Comparison of ENCODE assay signal across 24 cellular contexts in the genomic region with DNA sequence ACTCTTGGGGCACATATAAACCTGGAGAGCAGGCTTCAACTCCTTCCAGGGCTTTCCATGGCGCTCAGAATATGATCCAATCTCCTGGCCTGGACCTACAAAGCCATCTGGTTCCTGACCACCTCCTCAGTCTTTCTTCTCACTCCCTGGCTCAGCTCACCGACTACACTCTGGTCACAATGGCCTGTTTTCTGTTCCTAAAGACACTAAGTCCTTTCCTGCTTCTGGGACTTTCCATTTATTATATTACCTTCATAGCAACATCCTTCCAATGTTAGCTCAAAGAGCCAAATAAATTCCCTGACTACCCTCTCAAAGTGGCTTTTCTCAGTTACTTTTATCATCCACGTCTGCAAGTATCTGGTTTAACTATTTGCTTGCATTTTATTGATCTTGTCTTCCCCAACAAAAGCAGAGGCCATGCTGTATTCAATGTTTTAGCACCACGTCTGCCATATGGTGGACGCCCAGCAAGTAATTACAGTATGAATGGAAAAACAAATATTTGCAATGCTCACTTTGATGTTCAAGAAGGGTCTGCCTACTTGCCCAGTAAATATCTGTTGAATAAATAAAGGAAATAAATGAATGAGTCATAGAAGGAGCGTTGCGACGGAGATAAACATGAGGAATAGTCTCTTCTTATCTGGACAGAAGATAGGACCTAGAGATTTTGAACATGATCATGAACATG.
DNase-seq lines count a peak whose midpoint lies in the region; ATAC-seq, FAIRE-seq and TF ChIP-seq lines count a peak whose summit lies in the region.
"Had no signal": no experiment of that assay in that cellular context is flagged by ENCODE, and none has a peak within 500 bp of the region (broad histone marks: within the 10 kb centered on the region; RNA-seq: fewer than 3 reads in every experiment).

No MANE protein-coding gene starts in this region.

- H3K27ac ChIP-seq in Panc1 (ENCODE audit: low read length) (no peak overlapping the region), pancreas (no peak overlapping the region)
- H3K27ac ChIP-seq: body of pancreas, epithelial cell of prostate, gastroesophageal sphincter, GM23248, KMS-11 had no signal

- in situ Hi-C loops in Panc1 (cut with HindIII; ENCODE audit: low pct_unique_long_range_greater_than_20kb, low sequenced_read_pairs): no loop called here

- no peak for FAIRE-seq in pancreas (lab: Jason Lieb, UNC)
- FAIRE-seq: GM12878, urothelium cell line had no signal

- POLR2A ChIA-PET in Panc1 (lab: Charles Lee): no interaction called here

- H3K4me3 ChIP-seq in Panc1 (ENCODE audit: low read depth in 2 of 2, low read length in 2 of 2) (no peak overlapping the region), pancreas (no peak overlapping the region)
- H3K4me3 ChIP-seq: body of pancreas, gastroesophageal sphincter, GM12878, GM23248, lung had no signal

- no peaks in the 10 kb centered on the region for H3K36me3 ChIP-seq in Panc1 (ENCODE audit: control insufficient read depth, insufficient read depth, low read length)
- H3K36me3 ChIP-seq in pancreas: peaks cover 0 to 66% (median 3%) of the 10 kb centered on the region in 3 donors

- H3K27me3 ChIP-seq in Panc1 (ENCODE audit: control insufficient read depth, insufficient read depth, low read length): no peaks in the 10 kb centered on the region
- no peaks in the 10 kb centered on the region for H3K27me3 ChIP-seq in pancreas
- H3K27me3 ChIP-seq: body of pancreas, gastroesophageal sphincter had no signal

- no peaks in the 10 kb centered on the region for H3K4me1 Mint-ChIP-seq in activated naive CD4-positive, alpha-beta T cell treated with anti-CD3 and anti-CD28 coated beads, Interleukin-2, amount 50 U/mL, for 24 hours
- H3K4me1 Mint-ChIP-seq: nephron had no signal

- intact Hi-C loops in Panc1 (cut with micrococcal nuclease; ENCODE audit: unreplicated experiment): no loop called here
- intact Hi-C loops in pancreas (cut with DNase I): no loop called here

- CTCF ChIA-PET in Panc1 (lab: Charles Lee): no interaction called here

- TF ChIP-seq CTCF in Panc1 (IDR thresholded peaks at IDR 0.05) (no peak), pancreas (IDR thresholded peaks at IDR 0.05) (no peak)

- 55 to 57% methylated on average over 8 of the region's 8 CpGs for WGBS in pancreas, 2 donors

- H3K27ac Mint-ChIP-seq in activated naive CD4-positive, alpha-beta T cell treated with anti-CD3 and anti-CD28 coated beads, Interleukin-2, amount 50 U/mL, for 24 hours: peak overlapping the region; percentile 63
- H3K27ac Mint-ChIP-seq: nephron had no signal

- DNase-seq in activated naive CD4-positive, alpha-beta T cell treated with Interleukin-2 at 50 U/mL for 16 hours: no peak
- DNase-seq in NCI-H146 treated with DMSO at 0.1 percent for 48 hours (lab: John Stamatoyannopoulos, UW; ENCODE audit: unreplicated experiment) (peak; percentile 98), Panc1 (ENCODE audit: low read depth, low spot score) (peak; percentile 12), pancreas (no peak), putamen (ENCODE audit: low spot score) (no peak)
- DNase-seq in central memory CD4-positive, alpha-beta T cell: no peak
- DNase-seq: ACHN; activated naive CD4-positive, alpha-beta T cell treated with anti-CD3 and anti-CD28 coated beads for 36 hours; COR-L47; cortex of kidney; NCI-H187 had no signal

- H3K36me3 Mint-ChIP-seq in activated naive CD4-positive, alpha-beta T cell treated with anti-CD3 and anti-CD28 coated beads, Interleukin-2, amount 50 U/mL, for 24 hours: peaks cover 16% of the 10 kb centered on the region

- H3K9me3 ChIP-seq in Panc1 (ENCODE audit: control insufficient read depth, insufficient read depth, low read depth, low read length) (no peaks in the 10 kb centered on the region), pancreas (no peaks in the 10 kb centered on the region)
- H3K9me3 ChIP-seq: body of pancreas, gastroesophageal sphincter had no signal

- no peak overlapping the region for H3K4me3 Mint-ChIP-seq in activated naive CD4-positive, alpha-beta T cell treated with anti-CD3 and anti-CD28 coated beads, Interleukin-2, amount 50 U/mL, for 24 hours
- H3K4me3 Mint-ChIP-seq: activated naive CD4-positive, alpha-beta T cell treated with anti-CD3 and anti-CD28 coated beads for 36 hours; nephron had no signal

- H3K27me3 Mint-ChIP-seq in activated naive CD4-positive, alpha-beta T cell treated with anti-CD3 and anti-CD28 coated beads, Interleukin-2, amount 50 U/mL, for 24 hours: no peaks in the 10 kb centered on the region

- no TSS peak for BruUV-seq in Panc1 (replicated peaks; lab: Mats Ljungman, UMichigan)

- no peaks in the 10 kb centered on the region for H3K9me3 Mint-ChIP-seq in activated naive CD4-positive, alpha-beta T cell treated with anti-CD3 and anti-CD28 coated beads, Interleukin-2, amount 50 U/mL, for 24 hours
- H3K9me3 Mint-ChIP-seq: activated naive CD4-positive, alpha-beta T cell treated with anti-CD3 and anti-CD28 coated beads for 36 hours; nephron had no signal

- ATAC-seq in Panc1 (no peak), pancreas (peak in 3 of 4 donors; percentile 14 to 73 (median 24)), GM19397 (IDR thresholded peaks at IDR 0.05; ENCODE audit: unreplicated experiment) (no peak)
- ATAC-seq: activated CD4-positive, CD25-positive, alpha-beta regulatory T cell treated with anti-CD3 and anti-CD28 coated beads, Interleukin-2, amount 50 U/mL, for 24 hours; body of pancreas; gastroesophageal sphincter; GM12878; Right ventricle myocardium inferior had no signal

- no peaks in the 10 kb centered on the region for H3K4me1 ChIP-seq in Panc1 (ENCODE audit: control insufficient read depth, insufficient read depth, low read length)
- no peaks in the 10 kb centered on the region for H3K4me1 ChIP-seq in pancreas
- H3K4me1 ChIP-seq: body of pancreas, gastroesophageal sphincter had no signal

Comparison
In these comparisons a context has a peak if more than half of its experiments do, and no peak if none do; other contexts are left out.
1. DNase-seq: peak in NCI-H146 treated with DMSO at 0.1 percent for 48 hours (single experiment) and Panc1 (single experiment); none in activated naive CD4-positive, alpha-beta T cell treated with Interleukin-2 at 50 U/mL for 16 hours (single experiment), pancreas (0 of 6), putamen (single experiment) and central memory CD4-positive, alpha-beta T cell (single experiment).
2. ATAC-seq: peak in pancreas (3 of 4); none in Panc1 (single experiment) and GM19397 (single experiment).